ENCODE assay signal across 1 cellular context in the genomic region with DNA sequence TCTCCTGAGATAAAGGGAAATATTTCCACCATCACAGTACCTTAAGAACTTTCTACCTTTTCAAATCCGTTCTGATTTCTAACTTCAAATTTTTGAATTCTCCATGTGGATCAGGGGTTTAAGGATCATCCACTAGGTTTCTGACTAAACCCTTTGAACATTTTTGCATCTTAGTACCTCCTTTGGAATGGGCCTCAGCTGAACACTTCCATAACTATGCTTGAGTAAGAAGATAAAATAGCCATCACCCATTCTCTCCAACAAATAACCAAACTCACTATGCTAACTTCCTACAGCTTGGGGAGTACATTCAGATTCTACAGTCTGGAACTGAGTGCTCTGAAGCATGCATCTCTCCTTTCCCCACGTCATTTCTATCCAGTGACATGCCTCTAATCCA.
TF ChIP-seq lines count a peak whose summit lies in the region.

No MANE protein-coding gene starts in this region.

TF ChIP-seq in HCT116, 20 proteins besides CTCF, POLR2A, EP300 and RAD21 (continued from another document):
- TF ChIP-seq, protein P1, sequence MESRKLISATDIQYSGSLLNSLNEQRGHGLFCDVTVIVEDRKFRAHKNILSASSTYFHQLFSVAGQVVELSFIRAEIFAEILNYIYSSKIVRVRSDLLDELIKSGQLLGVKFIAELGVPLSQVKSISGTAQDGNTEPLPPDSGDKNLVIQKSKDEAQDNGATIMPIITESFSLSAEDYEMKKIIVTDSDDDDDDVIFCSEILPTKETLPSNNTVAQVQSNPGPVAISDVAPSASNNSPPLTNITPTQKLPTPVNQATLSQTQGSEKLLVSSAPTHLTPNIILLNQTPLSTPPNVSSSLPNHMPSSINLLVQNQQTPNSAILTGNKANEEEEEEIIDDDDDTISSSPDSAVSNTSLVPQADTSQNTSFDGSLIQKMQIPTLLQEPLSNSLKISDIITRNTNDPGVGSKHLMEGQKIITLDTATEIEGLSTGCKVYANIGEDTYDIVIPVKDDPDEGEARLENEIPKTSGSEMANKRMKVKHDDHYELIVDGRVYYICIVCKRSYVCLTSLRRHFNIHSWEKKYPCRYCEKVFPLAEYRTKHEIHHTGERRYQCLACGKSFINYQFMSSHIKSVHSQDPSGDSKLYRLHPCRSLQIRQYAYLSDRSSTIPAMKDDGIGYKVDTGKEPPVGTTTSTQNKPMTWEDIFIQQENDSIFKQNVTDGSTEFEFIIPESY (IDR thresholded peaks at IDR 0.05; ENCODE audit: extremely low read depth, insufficient replicate concordance, low read length), result no peak
- TF ChIP-seq POLR2AphosphoS5 (IDR thresholded peaks at IDR 0.05; ENCODE audit: low read depth, low read length) (no peak), EZH2 (IDR thresholded peaks at IDR 0.05) (no peak), CEBPB (IDR thresholded peaks at IDR 0.05; ENCODE audit: low read depth) (no peak), TCF7L2 (IDR thresholded peaks at IDR 0.05; ENCODE audit: borderline replicate concordance, extremely low read depth, insufficient read depth, insufficient read length) (no peak), EZH2phosphoT487 (IDR thresholded peaks at IDR 0.05; ENCODE audit: borderline replicate concordance) (no peak), ATF3 (IDR thresholded peaks at IDR 0.05) (no peak), YY1 (IDR thresholded peaks at IDR 0.05; ENCODE audit: extremely low read depth, insufficient replicate concordance, low read depth, low read length) (no peak), FOSL1 (IDR thresholded peaks at IDR 0.05; ENCODE audit: low read depth) (no peak), ZFX (IDR thresholded peaks at IDR 0.05) (no peak), SIN3A (IDR thresholded peaks at IDR 0.05; ENCODE audit: low read depth) (no peak)
